Comparison of ENCODE assay signal across 12 cellular contexts in the genomic region with DNA sequence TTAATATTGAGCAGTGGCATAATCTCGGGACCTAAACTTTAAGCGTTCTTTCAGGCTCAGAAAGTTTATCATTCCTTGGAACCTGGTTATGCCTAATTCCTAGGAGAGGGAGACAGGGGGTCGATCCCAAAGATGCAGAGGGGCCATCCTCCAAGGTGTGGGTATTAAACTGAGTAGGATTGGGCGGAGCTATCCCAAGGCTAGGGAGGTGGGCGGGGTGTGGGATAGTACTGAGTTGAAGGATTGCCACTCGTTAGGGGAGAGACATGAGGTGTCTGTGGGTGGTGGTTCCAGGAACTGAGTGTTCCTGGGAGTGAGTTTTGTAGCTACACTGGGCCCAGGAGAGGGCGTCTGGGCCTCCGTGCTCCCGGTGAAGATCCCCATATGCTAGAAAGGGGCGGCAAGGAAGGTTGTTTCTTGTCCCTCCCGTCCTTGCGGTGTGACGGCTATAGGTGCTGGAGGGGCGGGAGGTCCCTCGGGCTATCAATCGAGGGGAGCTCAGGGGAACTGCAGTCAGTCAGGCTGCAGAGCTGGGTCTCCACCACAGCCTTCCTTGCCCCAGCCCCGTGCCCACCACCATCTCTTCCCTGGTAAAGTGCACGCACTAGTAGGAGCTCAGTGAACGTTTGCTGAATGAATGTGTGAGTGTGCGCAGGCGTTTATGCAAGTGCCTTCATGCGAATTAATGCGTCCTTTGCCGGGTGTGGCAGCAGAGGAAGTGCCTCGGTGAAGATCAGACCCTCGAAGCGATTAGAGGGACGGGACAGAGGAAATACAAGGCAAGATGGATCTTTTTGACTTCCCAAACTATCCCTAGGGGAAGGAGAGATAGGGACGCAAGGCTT. TPM values are rescaled to one million over a fixed set of nuclear protein-coding genes. Genes with fewer than 3 reads are reported as not detected.
DNase-seq lines count a peak whose midpoint lies in the region; ATAC-seq, FAIRE-seq and TF ChIP-seq lines count a peak whose summit lies in the region.
"Had no signal": no experiment of that assay in that cellular context is flagged by ENCODE, and none has a peak within 500 bp of the region (broad histone marks: within the 10 kb centered on the region; RNA-seq: fewer than 3 reads in every experiment).

No MANE protein-coding gene starts in this region.

- peaks cover 90% of the 10 kb centered on the region for H4K20me1 ChIP-seq in BLaER1

- CTCF ChIA-PET in activated CD4-positive, alpha-beta memory T cell treated with anti-CD3 and anti-CD28 coated beads for 36 hours (lab: Charles Lee) = interaction anchor here (0.6 kb wide), 1 partner anchor 11 kb away, joined by 3 read pairs; no protein-coding TSS in a partner anchor
- CTCF ChIA-PET in RWPE1 (lab: Yijun Ruan, JAX) = interaction anchor here (0.6 to 1.8 kb wide), 9 partner anchors 9 to 1166 kb away, joined by 3 to 11 read pairs (median 5); a partner anchor contains a TSS

- peaks cover 78% of the 10 kb centered on the region for H3K27me3 Mint-ChIP-seq in activated CD4-positive, alpha-beta memory T cell treated with anti-CD3 and anti-CD28 coated beads for 36 hours

- no peak overlapping the region for H3K27ac Mint-ChIP-seq in activated CD4-positive, alpha-beta memory T cell treated with anti-CD3 and anti-CD28 coated beads for 36 hours

- peaks cover 49% of the 10 kb centered on the region for H3K4me1 Mint-ChIP-seq in activated CD4-positive, alpha-beta memory T cell treated with anti-CD3 and anti-CD28 coated beads for 36 hours (ENCODE audit: low read depth)

- intact Hi-C loops in activated CD4-positive, alpha-beta memory T cell treated with anti-CD3 and anti-CD28 coated beads for 36 hours (cut with micrococcal nuclease) = loop anchor here (1.0 to 10.0 kb wide), 2 partner anchors 12 to 950 kb away; a partner anchor contains a TSS

- H3K9me3 ChIP-seq in BLaER1 = peaks cover 25% of the 10 kb centered on the region
- H3K9me3 ChIP-seq in iPS-20b (ENCODE audit: insufficient read depth, low read depth, low read length) = peaks cover 9% of the 10 kb centered on the region; the same call in 1 of the 2 replicates

- H3K36me3 Mint-ChIP-seq in activated CD4-positive, alpha-beta memory T cell treated with anti-CD3 and anti-CD28 coated beads for 36 hours = peaks cover 3% of the 10 kb centered on the region

- H3K27ac ChIP-seq in BLaER1 (no peak overlapping the region), iPS-20b (ENCODE audit: low read length) (no peak overlapping the region), RWPE1 (no peak overlapping the region)
- H3K27ac ChIP-seq: SK-N-MC had no signal

- 0 out of 2 replicates have a peak overlapping the region, but pooled peaks have one; percentile 6 for H3K4me2 ChIP-seq in BLaER1

- H3K36me3 ChIP-seq in BLaER1 = no peaks in the 10 kb centered on the region
- H3K36me3 ChIP-seq in iPS-20b (ENCODE audit: insufficient read depth, low read depth, low read length) = no peaks in the 10 kb centered on the region

- H3K4me3 ChIP-seq in BLaER1 (no peak overlapping the region), iPS-20b (ENCODE audit: low read length) (peak overlapping the region; percentile 2; the same call in 1 of the 2 replicates)
- H3K4me3 ChIP-seq: SK-N-MC had no signal

- no peak overlapping the region for H3K4me3 Mint-ChIP-seq in activated CD4-positive, alpha-beta memory T cell treated with anti-CD3 and anti-CD28 coated beads for 36 hours

- no peaks in the 10 kb centered on the region for H3K9me3 Mint-ChIP-seq in activated CD4-positive, alpha-beta memory T cell treated with anti-CD3 and anti-CD28 coated beads for 36 hours

- DNase-seq in GM12891 (ENCODE audit: insufficient read length, low spot score) = no peak
- DNase-seq in activated CD4-positive, alpha-beta memory T cell treated with anti-CD3 and anti-CD28 coated beads for 36 hours = peak; percentile 24
- no peak for DNase-seq in NCI-H187 (lab: John Stamatoyannopoulos, UW)
- no peak for DNase-seq in RWPE1 (ENCODE audit: low spot score)
- DNase-seq: GDM1, NCI-H1930 had no signal

- H3K4me1 ChIP-seq in BLaER1 (peaks cover 55% of the 10 kb centered on the region), iPS-20b (ENCODE audit: insufficient read depth, low read length) (peaks cover 6% of the 10 kb centered on the region; the same call in 1 of the 2 replicates)

- POLR2A ChIA-PET in activated CD4-positive, alpha-beta memory T cell treated with anti-CD3 and anti-CD28 coated beads for 36 hours (lab: Charles Lee) = interaction anchor here (1.0 to 1.5 kb wide), 2 partner anchors 10 kb away, joined by 3 to 8 read pairs; a partner anchor contains a TSS
- POLR2A ChIA-PET in RWPE1 (lab: Yijun Ruan, JAX; ENCODE audit: low non-redundant PET) = no interaction called here

- H3K27me3 ChIP-seq in BLaER1 (peaks cover 100% of the 10 kb centered on the region), iPS-20b (ENCODE audit: insufficient read depth, low read length) (peaks cover 100% of the 10 kb centered on the region)

- no peak for TF ChIP-seq CTCF in RWPE1 (conservative IDR thresholded peaks at IDR 0.05; ENCODE audit: low read depth)

- H3K9ac ChIP-seq in BLaER1 (no peak overlapping the region), iPS-20b (ENCODE audit: low read depth, low read length) (no peak overlapping the region)

- ATAC-seq in GM18519 (IDR thresholded peaks at IDR 0.05; ENCODE audit: low FRiP score, unreplicated experiment) (no peak), HG02678 (IDR thresholded peaks at IDR 0.05; ENCODE audit: unreplicated experiment) (no peak)

- TF ChIP-seq POLR2A in GM12891 (IDR thresholded peaks at IDR 0.05; ENCODE audit: low read depth, low read length) = no peak

- peak; percentile 87 for FAIRE-seq in GM12891 (lab: Jason Lieb, UNC)

TF ChIP-seq in GM12891, 5 proteins besides CTCF, POLR2A, EP300 and RAD21:
- TF ChIP-seq SPI1 (IDR thresholded peaks at IDR 0.05; ENCODE audit: low read depth, low read length) = peak; percentile 40; the same call in 1 of the 2 replicates
- TF ChIP-seq TAF1 (IDR thresholded peaks at IDR 0.05; ENCODE audit: low read depth, low read length) = no peak
- TF ChIP-seq POLR2AphosphoS5 (IDR thresholded peaks at IDR 0.05; ENCODE audit: low read depth, low read length) = no peak
TF ChIP-seq in GM12891: peak in this region for 1.

RNA-seq across cellular contexts. Expression of a gene that starts 3.0 kb away (rescaled TPM):
- 14.7 TPM for polyA plus RNA-seq in GM12891 (2012; ENCODE audit: low read depth, missing spikeins)
- under 1 TPM; 0.31 to 0.43 TPM for total RNA-seq in activated CD4-positive, alpha-beta memory T cell treated with anti-CD3 and anti-CD28 coated beads for 36 hours
- total RNA-seq: ureter had no signal

RNA-seq across cellular contexts. Expression of a gene that starts 9.1 kb away (rescaled TPM):
- polyA plus RNA-seq in GM12891 (2012; ENCODE audit: low read depth, missing spikeins) = 15.9 TPM
- total RNA-seq in activated CD4-positive, alpha-beta memory T cell treated with anti-CD3 and anti-CD28 coated beads for 36 hours = under 1 TPM; 0.19 to 0.24 TPM
- total RNA-seq: ureter had no signal

RNA-seq across cellular contexts. Expression of a gene that starts 9.3 kb away (rescaled TPM):
- polyA plus RNA-seq in GM12891 (2012; ENCODE audit: low read depth, missing spikeins) = 181 TPM
- 100 to 1,000 TPM; 259 to 265 TPM for total RNA-seq in activated CD4-positive, alpha-beta memory T cell treated with anti-CD3 and anti-CD28 coated beads for 36 hours
